9 cellular contexts compared by ENCODE assay signal in the genomic region with DNA sequence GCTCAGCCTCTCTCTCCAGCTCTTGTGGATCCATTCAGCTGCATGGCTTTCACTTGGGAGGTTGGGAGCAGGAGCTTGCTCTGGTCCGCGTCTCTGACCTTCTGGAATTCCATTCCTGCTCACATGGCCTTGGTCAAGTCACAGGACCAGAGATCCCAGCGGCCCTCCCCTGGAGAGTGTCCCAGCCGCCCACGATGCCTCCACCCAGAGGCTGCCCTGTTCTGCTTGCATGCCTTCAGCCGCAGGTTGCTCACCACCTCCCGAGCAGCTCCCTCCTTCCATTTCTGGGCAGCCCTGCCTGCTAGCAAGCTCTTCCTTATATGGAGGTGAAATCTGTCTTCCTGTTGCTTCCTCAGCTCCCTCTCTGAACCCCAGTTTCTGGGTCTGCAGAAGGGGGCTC. TPM values are rescaled to one million over a fixed set of nuclear protein-coding genes. Genes with fewer than 3 reads are reported as not detected.
A peak's percentile ranks its signal among the peaks of the same experiment; 100 is the strongest.
DNase-seq lines count a peak whose midpoint lies in the region; ATAC-seq and TF ChIP-seq lines count a peak whose summit lies in the region.
"Had no signal": no experiment of that assay in that cellular context is flagged by ENCODE, and none has a peak within 500 bp of the region (broad histone marks: within the 10 kb centered on the region; RNA-seq: fewer than 3 reads in every experiment).

No MANE protein-coding gene starts in this region.

- no peak for TF ChIP-seq EP300 in SK-N-SH (IDR thresholded peaks at IDR 0.05; ENCODE audit: borderline replicate concordance in 1 of 2, low read depth in 1 of 2, low read length in 1 of 2)

- peaks cover 75% of the 10 kb centered on the region for H3K4me1 Mint-ChIP-seq in chondrocyte (ENCODE audit: low read depth)

- H4K20me1 ChIP-seq in SK-N-SH (ENCODE audit: insufficient read depth) = peaks cover 67% of the 10 kb centered on the region

- CTCF ChIA-PET in HEK293 (lab: Yijun Ruan, JAX) = interaction anchor here (0.5 to 0.6 kb wide), 3 partner anchors 55 to 1156 kb away, joined by 3 to 6 read pairs (median 5); no protein-coding TSS in a partner anchor
- CTCF ChIA-PET in SK-N-SH (lab: Yijun Ruan, JAX) = interaction anchor here (1.0 to 1.4 kb wide), 3 partner anchors 9 to 35 kb away, joined by 3 to 4 read pairs (median 4); no protein-coding TSS in a partner anchor

- no peak overlapping the region for H3K4me2 ChIP-seq in SK-N-SH

- TF ChIP-seq CTCF in HEK293 (tag by site-specific recombination; IDR thresholded peaks at IDR 0.05) = no peak
- no peak for TF ChIP-seq CTCF in chondrocyte (IDR thresholded peaks at IDR 0.05)
- TF ChIP-seq CTCF in left lung (IDR thresholded peaks at IDR 0.05) = no peak
- no peak for TF ChIP-seq CTCF in testis (IDR thresholded peaks at IDR 0.05)
- TF ChIP-seq CTCF in SK-N-SH (IDR thresholded peaks at IDR 0.05) = no peak

- H3K27me3 Mint-ChIP-seq in chondrocyte (ENCODE audit: low read depth) = no peaks in the 10 kb centered on the region

- H3K9me3 Mint-ChIP-seq in chondrocyte (ENCODE audit: low read depth) = no peaks in the 10 kb centered on the region

- H3K36me3 Mint-ChIP-seq in chondrocyte (ENCODE audit: low read depth) = no peaks in the 10 kb centered on the region

- no peaks in the 10 kb centered on the region for H3K9me2 ChIP-seq in SK-N-SH

- peak overlapping the region; percentile 14 for H3K4me3 Mint-ChIP-seq in chondrocyte (ENCODE audit: unreplicated experiment)

- H2AFZ ChIP-seq in SK-N-SH (ENCODE audit: low read depth) = no peak overlapping the region

- ATAC-seq in left lung = peak; percentile 16

- no peaks in the 10 kb centered on the region; a peak in 1 of 3 replicates for H3K36me3 ChIP-seq in HEK293 (ENCODE audit: control insufficient read depth in 2 of 2, insufficient read depth in 1 of 2, low read length in 2 of 2)
- H3K36me3 ChIP-seq in left lung = peaks cover 0 to 4% of the 10 kb centered on the region in 2 donors
- H3K36me3 ChIP-seq in testis (ENCODE audit: low read depth, missing control alignments) = no peaks in the 10 kb centered on the region
- no peaks in the 10 kb centered on the region for H3K36me3 ChIP-seq in SK-N-SH (replicated peaks in 1 of 2; ENCODE audit: control insufficient read depth in 1 of 2, insufficient read depth in 2 of 2, low read length in 1 of 2)

- peaks cover 89% of the 10 kb centered on the region for H3K79me2 ChIP-seq in SK-N-SH (ENCODE audit: insufficient read depth)

- no peak for TF ChIP-seq RAD21 in SK-N-SH (IDR thresholded peaks at IDR 0.05; ENCODE audit: low read length)

- no peak overlapping the region for H3K9ac ChIP-seq in SK-N-SH

- no peaks in the 10 kb centered on the region for H3F3A ChIP-seq in SK-N-SH (replicated peaks; ENCODE audit: insufficient read depth)

- intact Hi-C loops in left lung (cut with DNase I) = no loop called here
- intact Hi-C loops in testis (cut with DNase I; ENCODE audit: low total_unique reads) = no loop called here

- H3K4me3 ChIP-seq in HEK293 (ENCODE audit: low read depth, low read length) = no peak overlapping the region
- no peak overlapping the region for H3K4me3 ChIP-seq in left lung
- no peak overlapping the region for H3K4me3 ChIP-seq in testis
- H3K4me3 ChIP-seq in SK-N-SH (ENCODE audit: low read depth in 2 of 2, low read length in 1 of 2) = no peak overlapping the region

- no peak for TF ChIP-seq POLR2A in testis (IDR thresholded peaks at IDR 0.05)

- no peak overlapping the region for H3K27ac ChIP-seq in HEK293 (ENCODE audit: extremely low read depth, low read depth, low read length)
- H3K27ac ChIP-seq in left lung = peak overlapping the region; percentile 43 to 49
- peak overlapping the region; percentile 46 to 48 for H3K27ac ChIP-seq in testis
- peak overlapping the region in 1 of 2 experiments; percentile 30; a peak in 1 of 4 replicates for H3K27ac ChIP-seq in SK-N-SH (ENCODE audit: low read depth in 2 of 2, low read length in 1 of 2)

- H3K27me3 ChIP-seq in left lung = no peaks in the 10 kb centered on the region
- no peaks in the 10 kb centered on the region for H3K27me3 ChIP-seq in testis
- H3K27me3 ChIP-seq in SK-N-SH (ENCODE audit: insufficient read depth) = no peaks in the 10 kb centered on the region

- peak overlapping the region; percentile 92 for H3K27ac Mint-ChIP-seq in chondrocyte (ENCODE audit: unreplicated experiment)

- WGBS in testis, 2 donors = 31 to 68% methylated on average over 7 of the region's 7 CpGs
- 86% methylated on average over 7 of the region's 7 CpGs for WGBS in SK-N-SH (ENCODE audit: low lambda C conversion rate)

- POLR2A ChIA-PET in HEK293 (lab: Yijun Ruan, JAX) (interaction anchor here (0.6 to 1.5 kb wide), 3 partner anchors 11 to 122 kb away, joined by 3 to 6 read pairs (median 4); no protein-coding TSS in a partner anchor), SK-N-SH (lab: Yijun Ruan, JAX) (interaction anchor here (0.8 kb wide), 1 partner anchor 61 kb away, joined by 4 read pairs; no protein-coding TSS in a partner anchor)

- DNase-seq in chondrocyte (ENCODE audit: low spot score) (no peak), left lung (peak in 1 of 2 donors; percentile 84), testis (peak; percentile 87), NK-92 (lab: John Stamatoyannopoulos, UW; ENCODE audit: unreplicated experiment) (no peak), SK-N-SH (no peak), NCI-H82 treated with DMSO at 0.1 percent for 48 hours (lab: John Stamatoyannopoulos, UW; ENCODE audit: unreplicated experiment) (no peak)
- DNase-seq: activated CD8-positive, alpha-beta memory T cell treated with anti-CD3 and anti-CD28 coated beads for 24 hours; NCI-H345 had no signal

- H3K4me1 ChIP-seq in HEK293 (ENCODE audit: control insufficient read depth, insufficient read depth, low read length) (peaks cover 34% of the 10 kb centered on the region), left lung (peaks cover 27 to 67% of the 10 kb centered on the region in 2 donors), testis (peaks cover 42% of the 10 kb centered on the region), SK-N-SH (ENCODE audit: control insufficient read depth in 1 of 2, insufficient read depth in 2 of 2, low read depth in 1 of 2, low read length in 1 of 2) (peaks cover 29 to 59% of the 10 kb centered on the region in 2 experiments)

- H3K9me3 ChIP-seq in HEK293 (ENCODE audit: control insufficient read depth, insufficient read depth, low read depth, low read length) (no peaks in the 10 kb centered on the region), left lung (no peaks in the 10 kb centered on the region), testis (no peaks in the 10 kb centered on the region), SK-N-SH (no peaks in the 10 kb centered on the region)

TF ChIP-seq in HEK293, 187 proteins besides CTCF, POLR2A, EP300 and RAD21 (continues in another document):
- TF ChIP-seq, protein P1, sequence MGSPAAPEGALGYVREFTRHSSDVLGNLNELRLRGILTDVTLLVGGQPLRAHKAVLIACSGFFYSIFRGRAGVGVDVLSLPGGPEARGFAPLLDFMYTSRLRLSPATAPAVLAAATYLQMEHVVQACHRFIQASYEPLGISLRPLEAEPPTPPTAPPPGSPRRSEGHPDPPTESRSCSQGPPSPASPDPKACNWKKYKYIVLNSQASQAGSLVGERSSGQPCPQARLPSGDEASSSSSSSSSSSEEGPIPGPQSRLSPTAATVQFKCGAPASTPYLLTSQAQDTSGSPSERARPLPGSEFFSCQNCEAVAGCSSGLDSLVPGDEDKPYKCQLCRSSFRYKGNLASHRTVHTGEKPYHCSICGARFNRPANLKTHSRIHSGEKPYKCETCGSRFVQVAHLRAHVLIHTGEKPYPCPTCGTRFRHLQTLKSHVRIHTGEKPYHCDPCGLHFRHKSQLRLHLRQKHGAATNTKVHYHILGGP (tag by site-specific recombination; IDR thresholded peaks at IDR 0.05) = no peak
- TF ChIP-seq KLF1 (tag by site-specific recombination; IDR thresholded peaks at IDR 0.05) (no peak), KLF9 (tag by site-specific recombination; IDR thresholded peaks at IDR 0.05; ENCODE audit: low read depth) (no peak)

TF ChIP-seq in SK-N-SH, 30 proteins besides CTCF, POLR2A, EP300 and RAD21 (continues in another document):
- TF ChIP-seq FOXJ3 (CRISPR knock-in tag; IDR thresholded peaks at IDR 0.05) (no peak), EZH2phosphoT487 (IDR thresholded peaks at IDR 0.05; ENCODE audit: borderline replicate concordance, low read depth) (no peak), SIN3A (IDR thresholded peaks at IDR 0.05; ENCODE audit: borderline replicate concordance, low read depth, low read length) (no peak), NFIC (IDR thresholded peaks at IDR 0.05; ENCODE audit: borderline replicate concordance) (no peak), JUND (IDR thresholded peaks at IDR 0.05) (no peak)
- TF ChIP-seq, protein P2, sequence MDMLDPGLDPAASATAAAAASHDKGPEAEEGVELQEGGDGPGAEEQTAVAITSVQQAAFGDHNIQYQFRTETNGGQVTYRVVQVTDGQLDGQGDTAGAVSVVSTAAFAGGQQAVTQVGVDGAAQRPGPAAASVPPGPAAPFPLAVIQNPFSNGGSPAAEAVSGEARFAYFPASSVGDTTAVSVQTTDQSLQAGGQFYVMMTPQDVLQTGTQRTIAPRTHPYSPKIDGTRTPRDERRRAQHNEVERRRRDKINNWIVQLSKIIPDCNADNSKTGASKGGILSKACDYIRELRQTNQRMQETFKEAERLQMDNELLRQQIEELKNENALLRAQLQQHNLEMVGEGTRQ (IDR thresholded peaks at IDR 0.05; ENCODE audit: borderline replicate concordance, low read depth, low read length) = no peak
- TF ChIP-seq, protein P3, sequence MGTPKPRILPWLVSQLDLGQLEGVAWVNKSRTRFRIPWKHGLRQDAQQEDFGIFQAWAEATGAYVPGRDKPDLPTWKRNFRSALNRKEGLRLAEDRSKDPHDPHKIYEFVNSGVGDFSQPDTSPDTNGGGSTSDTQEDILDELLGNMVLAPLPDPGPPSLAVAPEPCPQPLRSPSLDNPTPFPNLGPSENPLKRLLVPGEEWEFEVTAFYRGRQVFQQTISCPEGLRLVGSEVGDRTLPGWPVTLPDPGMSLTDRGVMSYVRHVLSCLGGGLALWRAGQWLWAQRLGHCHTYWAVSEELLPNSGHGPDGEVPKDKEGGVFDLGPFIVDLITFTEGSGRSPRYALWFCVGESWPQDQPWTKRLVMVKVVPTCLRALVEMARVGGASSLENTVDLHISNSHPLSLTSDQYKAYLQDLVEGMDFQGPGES (IDR thresholded peaks at IDR 0.05; ENCODE audit: low read depth, low read length) = no peak
- TF ChIP-seq, protein P4, sequence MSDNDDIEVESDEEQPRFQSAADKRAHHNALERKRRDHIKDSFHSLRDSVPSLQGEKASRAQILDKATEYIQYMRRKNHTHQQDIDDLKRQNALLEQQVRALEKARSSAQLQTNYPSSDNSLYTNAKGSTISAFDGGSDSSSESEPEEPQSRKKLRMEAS (IDR thresholded peaks at IDR 0.05; ENCODE audit: low read depth) = no peak

RNA-seq across cellular contexts. Expression of a gene that starts 32.6 kb away (rescaled TPM):
- total RNA-seq in chondrocyte (24.0 to 28.7 TPM (median 28.6 TPM) in 3 replicates), left lung (10 to 100 TPM; 31.5 to 31.7 TPM), testis (10 to 100 TPM; 42.8 to 44.5 TPM)
- polyA plus RNA-seq in testis (ENCODE audit: insufficient read depth, low read depth, low replicate concordance) (17.5 TPM), SK-N-SH (2012; rRNA removed) (2.6 and 4.7 TPM in 2 replicates)
- 3.4 and 3.9 TPM in 2 replicates for polyA plus RNA-seq in SK-N-SH (2012; cell fraction: cytosol; rRNA removed)
- polyA plus RNA-seq in SK-N-SH (2012; cell fraction: nucleus; rRNA removed) = 16.7 and 20.0 TPM in 2 replicates
